Comparison of ENCODE assay signal across 14 cellular contexts in the genomic region with DNA sequence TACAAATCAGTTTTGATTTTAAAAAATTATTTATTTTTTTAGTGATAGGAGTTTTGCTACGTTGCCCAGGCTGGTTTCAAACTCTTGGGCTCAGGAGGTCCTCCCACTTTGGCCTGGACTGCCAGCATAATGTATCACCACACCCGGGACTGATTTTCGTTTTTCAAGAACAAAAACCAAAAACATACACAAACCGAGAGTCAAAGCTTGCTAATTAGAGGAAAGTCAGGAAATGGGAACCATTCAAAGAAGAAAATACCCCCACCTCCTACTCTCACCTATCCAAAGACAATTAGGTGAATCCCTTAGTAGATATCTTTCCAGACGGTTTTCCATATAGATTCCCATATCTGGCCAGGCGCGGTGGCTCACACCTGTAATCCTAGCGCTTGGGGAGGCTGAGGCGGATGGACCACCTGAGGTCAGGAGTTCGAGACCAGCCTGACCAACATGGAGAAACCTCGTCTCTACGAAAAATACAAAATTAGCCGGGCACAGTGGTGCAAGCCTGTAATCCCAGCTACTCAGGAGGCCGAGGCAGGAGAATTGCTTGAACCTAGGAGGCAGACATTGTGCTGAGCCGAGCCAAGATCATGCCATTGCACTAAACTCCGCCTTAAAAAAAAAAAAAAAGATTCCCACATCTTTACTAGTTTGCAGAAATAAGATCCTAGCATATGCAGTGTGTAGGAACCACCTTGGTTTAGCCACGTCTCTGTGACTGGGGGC. TPM values are rescaled to one million over a fixed set of nuclear protein-coding genes. Genes with fewer than 3 reads are reported as not detected.
DNase-seq lines count a peak whose midpoint lies in the region; ATAC-seq and TF ChIP-seq lines count a peak whose summit lies in the region.
"Had no signal": no experiment of that assay in that cellular context is flagged by ENCODE, and none has a peak within 500 bp of the region (broad histone marks: within the 10 kb centered on the region; RNA-seq: fewer than 3 reads in every experiment).

No MANE protein-coding gene starts in this region.

- peak overlapping the region; percentile 90 for H3K27ac ChIP-seq in neutrophil
- no peak overlapping the region for H3K27ac ChIP-seq in sigmoid colon
- H3K27ac ChIP-seq: SJSA1 had no signal

- no peak for TF ChIP-seq POLR2A in sigmoid colon (IDR thresholded peaks at IDR 0.05)

- no peaks in the 10 kb centered on the region for H3K27me3 Mint-ChIP-seq in activated T-helper 17 cell treated with anti-CD3 and anti-CD28 coated beads, Interleukin-2, amount 50 U/mL, for 72 hours

- peak overlapping the region; percentile 98 for H3K27ac Mint-ChIP-seq in activated T-helper 17 cell treated with anti-CD3 and anti-CD28 coated beads, Interleukin-2, amount 50 U/mL, for 72 hours

- WGBS in sigmoid colon, 2 donors = 65 to 85% methylated on average over 17 of the region's 17 CpGs

- H3K36me3 ChIP-seq in GM06990 (ENCODE audit: control insufficient read depth, insufficient read depth, low read length) = peaks cover 9% of the 10 kb centered on the region
- no peaks in the 10 kb centered on the region for H3K36me3 ChIP-seq in neutrophil
- H3K36me3 ChIP-seq in sigmoid colon = no peaks in the 10 kb centered on the region
- H3K36me3 ChIP-seq: HAP-1, SJSA1, tibial nerve had no signal

- TF ChIP-seq CTCF in GM06990 (IDR thresholded peaks at IDR 0.05; ENCODE audit: insufficient read depth, low read length, poor library complexity, severe bottlenecking) = no peak
- no peak for TF ChIP-seq CTCF in neutrophil (IDR thresholded peaks at IDR 0.05)
- no peak for TF ChIP-seq CTCF in sigmoid colon (IDR thresholded peaks at IDR 0.05)

- H3K4me1 ChIP-seq in neutrophil (ENCODE audit: control insufficient read depth in 1 of 2, insufficient read depth in 1 of 2, low read depth in 1 of 2, low read length in 1 of 2) = peaks cover 53 to 55% of the 10 kb centered on the region in 2 experiments
- peaks cover 0 to 14% (median 6%) of the 10 kb centered on the region in 4 donors for H3K4me1 ChIP-seq in sigmoid colon
- H3K4me1 ChIP-seq: HAP-1, SJSA1 had no signal

- H3K27me3 ChIP-seq in GM06990 (replicated peaks; ENCODE audit: control insufficient read depth, insufficient read depth, low read length) = no peaks in the 10 kb centered on the region
- H3K27me3 ChIP-seq in neutrophil = no peaks in the 10 kb centered on the region
- peaks cover 0 to 3% (median 0%) of the 10 kb centered on the region in 3 donors for H3K27me3 ChIP-seq in sigmoid colon
- H3K27me3 ChIP-seq: SJSA1, tibial nerve had no signal

- peaks cover 22% of the 10 kb centered on the region for H3K4me1 Mint-ChIP-seq in activated T-helper 17 cell treated with anti-CD3 and anti-CD28 coated beads, Interleukin-2, amount 50 U/mL, for 72 hours

- H3K4me3 ChIP-seq in GM06990 (replicated peaks; ENCODE audit: low read depth, low read length) (peak overlapping the region; percentile 98), neutrophil (ENCODE audit: low read depth in 1 of 2, low read length in 1 of 2) (no peak overlapping the region), sigmoid colon (no peak overlapping the region)
- H3K4me3 ChIP-seq: HAP-1, SJSA1 had no signal

- TF ChIP-seq EP300 in sigmoid colon (IDR thresholded peaks at IDR 0.05) = no peak

- DNase-seq in GM06990 (ENCODE audit: extremely low read depth, insufficient read length) = no peak
- no peak for DNase-seq in NCI-H2081 (lab: John Stamatoyannopoulos, UW)
- no peak for DNase-seq in NCI-H2171 (lab: John Stamatoyannopoulos, UW)
- DNase-seq in Ammon's horn (ENCODE audit: low spot score) = no peak
- DNase-seq in sigmoid colon = no peak
- DNase-seq: NCI-H1436, NCI-H526 treated with DMSO at 0.1 percent for 48 hours had no signal

- H3K9me3 Mint-ChIP-seq in activated T-helper 17 cell treated with anti-CD3 and anti-CD28 coated beads, Interleukin-2, amount 50 U/mL, for 72 hours = no peaks in the 10 kb centered on the region

- ATAC-seq in HG02642 (IDR thresholded peaks at IDR 0.05; ENCODE audit: poor library complexity, unreplicated experiment) = peak; percentile 1
- peak; percentile 21 for ATAC-seq in activated T-helper 17 cell treated with anti-CD3 and anti-CD28 coated beads, Interleukin-2, amount 50 U/mL, for 72 hours (replicated peaks)
- ATAC-seq: right cardiac atrium had no signal

- H3K9me3 ChIP-seq in neutrophil (no peaks in the 10 kb centered on the region), sigmoid colon (no peaks in the 10 kb centered on the region)
- H3K9me3 ChIP-seq: HAP-1, SJSA1, tibial nerve had no signal

- H3K4me3 Mint-ChIP-seq in activated T-helper 17 cell treated with anti-CD3 and anti-CD28 coated beads, Interleukin-2, amount 50 U/mL, for 72 hours = peak overlapping the region; percentile 100

- peaks cover 44% of the 10 kb centered on the region for H3K36me3 Mint-ChIP-seq in activated T-helper 17 cell treated with anti-CD3 and anti-CD28 coated beads, Interleukin-2, amount 50 U/mL, for 72 hours (ENCODE audit: low read depth)

- intact Hi-C loops in sigmoid colon (cut with DNase I) = no loop called here

RNA-seq across cellular contexts. Expression of a gene that starts 0.9 kb away (rescaled TPM):
- total RNA-seq in activated T-helper 17 cell treated with anti-CD3 and anti-CD28 coated beads, Interleukin-2, amount 50 U/mL, for 72 hours = 100 to 1,000 TPM; 137 to 173 TPM
- total RNA-seq in sigmoid colon = 1 to 10 TPM in 2 of 4 donors, under 1 TPM in 2; 0.28 to 1.6 (median 0.94) TPM
- 10 to 100 TPM in 1 of 3 donors, 1 to 10 TPM in 1, under 1 TPM in 1; 0.60 to 13.3 (median 6.7) TPM for polyA plus RNA-seq in sigmoid colon
- total RNA-seq: SJSA1 had no signal

RNA-seq across cellular contexts. Expression of a gene that starts 16.8 kb away (rescaled TPM):
- 1 to 10 TPM; 3.2 to 4.3 TPM for total RNA-seq in activated T-helper 17 cell treated with anti-CD3 and anti-CD28 coated beads, Interleukin-2, amount 50 U/mL, for 72 hours
- total RNA-seq in sigmoid colon = 10 to 100 TPM in 2 of 4 donors, 1 to 10 TPM in 2; 4.3 to 11.1 (median 7.4) TPM
- polyA plus RNA-seq in sigmoid colon = 10 to 100 TPM; 22.2 to 40.5 (median 34.7) TPM

Comparison
In these comparisons a context has a peak if more than half of its experiments do, and no peak if none do; other contexts are left out.
1. RNA of a gene that starts 0.9 kb away (total RNA-seq): 137 to 173 TPM in activated T-helper 17 cell treated with anti-CD3 and anti-CD28 coated beads, Interleukin-2, amount 50 U/mL, for 72 hours; 0.28 to 1.6 TPM in sigmoid colon; every median in the first group is over 10 times any median in the second.